ENCODE assay signal across 9 cellular contexts in the genomic region with DNA sequence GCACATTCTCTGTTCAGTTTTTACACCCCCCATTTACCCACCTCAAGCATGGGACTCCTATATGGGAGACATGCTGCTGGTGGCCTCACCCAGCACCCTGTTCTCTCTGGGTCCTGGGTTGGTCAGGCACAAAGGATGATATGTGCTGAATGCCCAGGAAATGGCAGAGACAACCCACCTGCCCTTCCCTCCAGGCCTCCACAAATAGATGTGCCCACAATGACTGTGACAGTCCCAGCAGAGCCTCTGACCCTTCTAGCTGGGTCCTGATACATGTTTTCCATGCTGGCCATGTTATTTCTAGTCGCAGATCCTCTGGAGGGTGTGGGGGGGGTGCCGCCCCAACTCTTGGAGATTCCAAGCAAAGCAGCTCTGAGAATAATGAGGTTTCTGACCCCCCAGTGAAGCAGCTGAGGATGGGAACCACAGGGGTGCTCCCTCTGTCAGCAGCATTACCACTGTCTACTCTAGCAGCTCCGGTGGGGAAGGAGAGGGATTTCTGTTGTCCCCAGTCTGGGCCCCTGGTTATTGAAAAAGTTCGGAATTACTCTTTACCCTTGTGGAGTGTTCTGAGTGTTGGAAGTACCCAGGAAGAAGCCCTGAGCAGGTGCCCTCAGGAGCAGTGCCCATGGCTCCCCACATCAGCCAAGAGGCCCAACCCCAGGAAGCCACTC. TPM values are rescaled to one million over a fixed set of nuclear protein-coding genes. Genes with fewer than 3 reads are reported as not detected.
A peak's percentile ranks its signal among the peaks of the same experiment; 100 is the strongest.
DNase-seq lines count a peak whose midpoint lies in the region; ATAC-seq and TF ChIP-seq lines count a peak whose summit lies in the region.
"Had no signal": no experiment of that assay in that cellular context is flagged by ENCODE, and none has a peak within 500 bp of the region (broad histone marks: within the 10 kb centered on the region; RNA-seq: fewer than 3 reads in every experiment).

No MANE protein-coding gene starts in this region.

- H3K9me2 ChIP-seq in OCI-LY7 (ENCODE audit: insufficient read depth, low read length) = no peaks in the 10 kb centered on the region

- no TSS peak for BruUV-seq in OCI-LY7 (replicated peaks; lab: Mats Ljungman, UMichigan)

- peak overlapping the region in 5 of 6 donors; percentile 32 to 98 (median 93) for H3K27ac Mint-ChIP-seq in immature natural killer cell

- H3K4me1 Mint-ChIP-seq in immature natural killer cell = peaks cover 57 to 78% of the 10 kb centered on the region in 2 donors

- no peaks in the 10 kb centered on the region for H4K20me1 ChIP-seq in OCI-LY7 (ENCODE audit: insufficient read depth, low read length)

- H3K36me3 Mint-ChIP-seq in immature natural killer cell = peaks cover under 1 to 29% (median 3%) of the 10 kb centered on the region in 3 donors

- POLR2A ChIA-PET in OCI-LY7 (lab: Charles Lee) = no interaction called here

- peaks cover 2 to 4% (median 3%) of the 10 kb centered on the region in 3 donors for H3K27me3 Mint-ChIP-seq in immature natural killer cell (ENCODE audit: low read depth in 3 of 3)

- CTCF ChIA-PET in OCI-LY7 (lab: Charles Lee; ENCODE audit: unreplicated experiment) = no interaction called here

- H3K79me2 ChIP-seq in OCI-LY7 (ENCODE audit: insufficient read depth, low read depth, low read length) = no peaks in the 10 kb centered on the region

- H3K9me3 Mint-ChIP-seq in immature natural killer cell = no peaks in the 10 kb centered on the region

- H3K9me3 ChIP-seq in OCI-LY7 (ENCODE audit: low read length) = no peaks in the 10 kb centered on the region
- H3K9me3 ChIP-seq: Caco-2, thyroid gland had no signal

- no peak for ATAC-seq in HG02938 (IDR thresholded peaks at IDR 0.05; ENCODE audit: unreplicated experiment)
- ATAC-seq in GM21367 (IDR thresholded peaks at IDR 0.05; ENCODE audit: unreplicated experiment) = no peak

- H3K27ac ChIP-seq in 22Rv1 (peak overlapping the region; percentile 80), OCI-LY7 (ENCODE audit: low read depth, low read length, poor library complexity, severe bottlenecking) (peak overlapping the region; percentile 56)

- H3K36me3 ChIP-seq in OCI-LY7 (ENCODE audit: insufficient read depth, low read length) = peaks cover 52% of the 10 kb centered on the region

- H3K4me3 Mint-ChIP-seq in immature natural killer cell = peak overlapping the region in 1 of 5 donors; percentile 14

- intact Hi-C loops in OCI-LY7 (cut with micrococcal nuclease; ENCODE audit: unreplicated experiment) = no loop called here

- H2AFZ ChIP-seq in OCI-LY7 (ENCODE audit: low read length) = no peak overlapping the region

- peak overlapping the region; percentile 80; the same call in 1 of the 2 replicates for H3K4me2 ChIP-seq in OCI-LY7 (ENCODE audit: low read length)

- H3K4me1 ChIP-seq in OCI-LY7 (ENCODE audit: insufficient read depth, low read length, poor library complexity, severe bottlenecking) = peaks cover 39% of the 10 kb centered on the region

- H3K4me3 ChIP-seq in OCI-LY7 (ENCODE audit: low read depth, low read length, poor library complexity, severe bottlenecking) = no peak overlapping the region
- H3K4me3 ChIP-seq: thyroid gland had no signal

- no peak for DNase-seq in OCI-LY7 (ENCODE audit: low spot score)
- DNase-seq in immature natural killer cell = no peak
- no peak for DNase-seq in NCI-H146 treated with DMSO at 0.1 percent for 48 hours (lab: John Stamatoyannopoulos, UW; ENCODE audit: unreplicated experiment)
- DNase-seq: activated gamma-delta T cell, Caco-2 had no signal

- no peak for TF ChIP-seq CTCF in 22Rv1 (IDR thresholded peaks at IDR 0.05)
- no peak for TF ChIP-seq CTCF in OCI-LY7 (conservative IDR thresholded peaks at IDR 0.05; ENCODE audit: low read length)

RNA-seq across cellular contexts. Expression of a gene that starts 1.2 kb away (rescaled TPM):
- 28.3 and 32.8 TPM in 2 replicates for total RNA-seq in OCI-LY7 (2014; rRNA removed; shearing (Covaris generic))
- total RNA-seq in OCI-LY7 (2022) = 53.4 and 54.4 TPM in 2 replicates
- 10 to 100 TPM; 61.2 to 67.1 (median 65.5) TPM for polyA plus RNA-seq in immature natural killer cell

RNA-seq across cellular contexts. Expression of a gene that starts 6.3 kb away (rescaled TPM):
- 12.1 and 14.5 TPM in 2 replicates for total RNA-seq in OCI-LY7 (2014; rRNA removed; shearing (Covaris generic))
- total RNA-seq in OCI-LY7 (2022) = 8.0 and 8.4 TPM in 2 replicates
- under 1 TPM in 2 of 3 donors, not detected in 1; 0.29 to 0.85 TPM for polyA plus RNA-seq in immature natural killer cell

RNA-seq across cellular contexts. Expression of a gene that starts 9.7 kb away (rescaled TPM):
- total RNA-seq in OCI-LY7 (2014; rRNA removed; shearing (Covaris generic)) = 0.06 and 0.15 TPM in 2 replicates
- total RNA-seq in OCI-LY7 (2022) = 0.26 and 0.29 TPM in 2 replicates
- polyA plus RNA-seq in immature natural killer cell = not detected
- total RNA-seq: Caco-2, thyroid gland had no signal

RNA-seq across cellular contexts. Expression of a gene that starts 19.7 kb away (rescaled TPM):
- 42.0 and 47.5 TPM in 2 replicates for total RNA-seq in OCI-LY7 (2014; rRNA removed; shearing (Covaris generic))
- total RNA-seq in OCI-LY7 (2022) = 46.4 and 47.3 TPM in 2 replicates
- 10 to 100 TPM; 14.5 to 33.4 (median 18.5) TPM for polyA plus RNA-seq in immature natural killer cell

RNA-seq across cellular contexts. Expression of a gene that starts 23.0 kb away (rescaled TPM):
- 14.9 and 17.1 TPM in 2 replicates for total RNA-seq in OCI-LY7 (2014; rRNA removed; shearing (Covaris generic))
- total RNA-seq in OCI-LY7 (2022) = 17.5 and 24.5 TPM in 2 replicates
- polyA plus RNA-seq in immature natural killer cell = 10 to 100 TPM in 1 of 3 donors, 1 to 10 TPM in 2; 6.7 to 14.3 (median 9.8) TPM
